In the genomic region with DNA sequence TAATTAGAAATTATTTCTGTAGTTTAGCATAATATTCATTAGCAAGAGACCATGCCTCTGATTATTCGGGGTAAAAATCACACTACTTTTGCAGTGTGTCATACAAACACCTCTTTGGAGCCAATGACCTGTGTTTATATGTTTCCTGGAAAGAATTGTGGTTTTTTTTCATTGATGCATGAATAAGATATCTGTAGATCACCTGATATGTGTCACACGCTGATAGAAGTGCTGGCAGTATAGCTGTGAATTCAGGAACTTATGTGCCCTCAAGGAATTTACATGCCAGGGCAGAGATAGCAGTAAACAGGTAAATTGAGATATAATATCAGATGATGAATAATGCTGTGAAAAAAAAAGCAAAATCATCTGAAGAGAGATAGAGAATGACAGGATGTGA, we compare ENCODE assay signal across 25 cellular contexts.
DNase-seq lines count a peak whose midpoint lies in the region; ATAC-seq and TF ChIP-seq lines count a peak whose summit lies in the region.
"Had no signal": no experiment of that assay in that cellular context is flagged by ENCODE, and none has a peak within 500 bp of the region (broad histone marks: within the 10 kb centered on the region; RNA-seq: fewer than 3 reads in every experiment).

No MANE protein-coding gene starts in this region.

- WGBS in H9 (ENCODE audit: extremely low coverage, insufficient read length, low lambda C conversion rate) = no CpG with 5 or more reads among the region's 2 CpGs

- no peak overlapping the region for H3K18ac ChIP-seq in H9 (ENCODE audit: insufficient read length, low read depth, low read length)

- no peak overlapping the region for H2AK5ac ChIP-seq in H9 (ENCODE audit: insufficient read length, low read length)

- H4K5ac ChIP-seq in H9 (ENCODE audit: insufficient read length, low read depth, low read length) = no peak overlapping the region

- H3K36me3 Mint-ChIP-seq in T-helper 1 cell treated with Interleukin-12 subunit alpha and Interleukin-12 subunit beta and Interleukin-4 antibody, amounts not matched to agents 30 μg/mL and 1 μg/mL, for 36 hours (ENCODE audit: low read depth) = peaks cover 2% of the 10 kb centered on the region
- peaks cover 11% of the 10 kb centered on the region for H3K36me3 Mint-ChIP-seq in activated naive CD4-positive, alpha-beta T cell treated with anti-CD3 and anti-CD28 coated beads, Interleukin-2, amount 50 U/mL, for 24 hours
- peaks cover 6% of the 10 kb centered on the region for H3K36me3 Mint-ChIP-seq in activated naive CD8-positive, alpha-beta T cell treated with anti-CD3 and anti-CD28 coated beads for 36 hours
- H3K36me3 Mint-ChIP-seq in memory B cell (peaks cover 14% of the 10 kb centered on the region), H9 (ENCODE audit: insufficient read depth in 1 of 3, low read depth in 3 of 3) (no peaks in the 10 kb centered on the region; a peak in 1 of 7 replicates)

- no peaks in the 10 kb centered on the region for H3K9me3 Mint-ChIP-seq in T-helper 1 cell treated with Interleukin-12 subunit alpha and Interleukin-12 subunit beta and Interleukin-4 antibody, amounts not matched to agents 30 μg/mL and 1 μg/mL, for 36 hours
- H3K9me3 Mint-ChIP-seq in activated naive CD4-positive, alpha-beta T cell treated with anti-CD3 and anti-CD28 coated beads, Interleukin-2, amount 50 U/mL, for 24 hours = no peaks in the 10 kb centered on the region
- no peaks in the 10 kb centered on the region for H3K9me3 Mint-ChIP-seq in activated naive CD8-positive, alpha-beta T cell treated with anti-CD3 and anti-CD28 coated beads for 36 hours
- no peaks in the 10 kb centered on the region for H3K9me3 Mint-ChIP-seq in memory B cell
- no peaks in the 10 kb centered on the region for H3K9me3 Mint-ChIP-seq in H9
- H3K9me3 Mint-ChIP-seq: CD4-positive, alpha-beta memory T cell had no signal

- H3K14ac ChIP-seq in H9 (ENCODE audit: insufficient read depth, low read length) = no peak overlapping the region

- H2BK20ac ChIP-seq in H9 (ENCODE audit: low read depth, low read length, poor library complexity, severe bottlenecking) = no peak overlapping the region

- H2BK12ac ChIP-seq in H9 (ENCODE audit: insufficient read length, low read depth, low read length) = no peak overlapping the region

- H3K27ac ChIP-seq in H9 (ENCODE audit: insufficient read length, low read depth, low read length) = no peak overlapping the region
- H3K27ac ChIP-seq: 22Rv1, BLaER1, HL-60 had no signal

- peaks cover 4% of the 10 kb centered on the region for H3K4me1 Mint-ChIP-seq in T-helper 1 cell treated with Interleukin-12 subunit alpha and Interleukin-12 subunit beta and Interleukin-4 antibody, amounts not matched to agents 30 μg/mL and 1 μg/mL, for 36 hours (ENCODE audit: low read depth)
- H3K4me1 Mint-ChIP-seq in activated naive CD4-positive, alpha-beta T cell treated with anti-CD3 and anti-CD28 coated beads, Interleukin-2, amount 50 U/mL, for 24 hours = no peaks in the 10 kb centered on the region
- H3K4me1 Mint-ChIP-seq in activated naive CD8-positive, alpha-beta T cell treated with anti-CD3 and anti-CD28 coated beads for 36 hours = peaks cover 7% of the 10 kb centered on the region
- H3K4me1 Mint-ChIP-seq in memory B cell = peaks cover 5% of the 10 kb centered on the region
- H3K4me1 Mint-ChIP-seq in H9 = peaks cover 4 to 10% of the 10 kb centered on the region in 2 experiments

- no peaks in the 10 kb centered on the region for H3K79me2 ChIP-seq in H9 (ENCODE audit: insufficient read depth, low read length)

- no peak for TF ChIP-seq CTCF in mucosa of descending colon (IDR thresholded peaks at IDR 0.05)
- no peak for TF ChIP-seq CTCF in H9 (conservative IDR thresholded peaks at IDR 0.05)

- H3K4me3 Mint-ChIP-seq in T-helper 1 cell treated with Interleukin-12 subunit alpha and Interleukin-12 subunit beta and Interleukin-4 antibody, amounts not matched to agents 30 μg/mL and 1 μg/mL, for 36 hours = no peak overlapping the region
- H3K4me3 Mint-ChIP-seq in activated naive CD4-positive, alpha-beta T cell treated with anti-CD3 and anti-CD28 coated beads, Interleukin-2, amount 50 U/mL, for 24 hours = no peak overlapping the region
- H3K4me3 Mint-ChIP-seq in activated naive CD8-positive, alpha-beta T cell treated with anti-CD3 and anti-CD28 coated beads for 36 hours = no peak overlapping the region
- H3K4me3 Mint-ChIP-seq in memory B cell = no peak overlapping the region
- H3K4me3 Mint-ChIP-seq in H9 = no peak overlapping the region
- H3K4me3 Mint-ChIP-seq: CD4-positive, alpha-beta memory T cell had no signal

- H3K4me2 ChIP-seq in H9 (ENCODE audit: insufficient read depth, insufficient read length, low read length) = no peak overlapping the region
- H3K4me2 ChIP-seq: BLaER1 had no signal

- H3K4ac ChIP-seq in H9 (ENCODE audit: low read depth, low read length) = no peak overlapping the region

- intact Hi-C loops in mucosa of descending colon (cut with DNase I, micrococcal nuclease) = no loop called here

- H4K20me1 ChIP-seq in H9 (ENCODE audit: control insufficient read depth, insufficient read depth, insufficient read length) = no peaks in the 10 kb centered on the region
- H4K20me1 ChIP-seq: BLaER1 had no signal

- no peaks in the 10 kb centered on the region for H3K36me3 ChIP-seq in mucosa of descending colon (ENCODE audit: low read depth)
- H3K36me3 ChIP-seq: BLaER1, HAP-1 had no signal

- DNase-seq in T-helper 1 cell (no peak), memory B cell (ENCODE audit: low spot score in 2 of 2) (no peak), mucosa of descending colon (no peak), H9 (no peak)
- DNase-seq in activated naive CD4-positive, alpha-beta T cell (lab: John Stamatoyannopoulos, UW) = no peak
- DNase-seq in activated naive CD8-positive, alpha-beta T cell treated with anti-CD3 and anti-CD28 coated beads for 36 hours = no peak
- DNase-seq: ACHN; Calu3; CD4-positive, alpha-beta memory T cell; DMS153; KG1; MV-4-11; NCI-H1105 treated with DMSO at 0.1 percent for 48 hours; NCI-H2081; NCI-H2171; NCI-H345; NCI-H524 treated with DMSO at 0.1 percent for 48 hours; NCI-H82 had no signal

- H2AFZ ChIP-seq in H9 (ENCODE audit: low read length) = no peak overlapping the region

- H3K79me1 ChIP-seq in H9 (ENCODE audit: insufficient read depth, low read depth, low read length, poor library complexity, severe bottlenecking) = no peaks in the 10 kb centered on the region

- H3K27me3 Mint-ChIP-seq in T-helper 1 cell treated with Interleukin-12 subunit alpha and Interleukin-12 subunit beta and Interleukin-4 antibody, amounts not matched to agents 30 μg/mL and 1 μg/mL, for 36 hours (ENCODE audit: low read depth) = no peaks in the 10 kb centered on the region
- no peaks in the 10 kb centered on the region for H3K27me3 Mint-ChIP-seq in activated naive CD4-positive, alpha-beta T cell treated with anti-CD3 and anti-CD28 coated beads, Interleukin-2, amount 50 U/mL, for 24 hours
- no peaks in the 10 kb centered on the region for H3K27me3 Mint-ChIP-seq in activated naive CD8-positive, alpha-beta T cell treated with anti-CD3 and anti-CD28 coated beads for 36 hours
- H3K27me3 Mint-ChIP-seq in memory B cell (no peaks in the 10 kb centered on the region), H9 (ENCODE audit: low read depth) (no peaks in the 10 kb centered on the region)
- H3K27me3 Mint-ChIP-seq: CD4-positive, alpha-beta memory T cell had no signal

- H3K9ac ChIP-seq in H9 (ENCODE audit: extremely low read depth, insufficient read length, low read length) = no peak overlapping the region
- H3K9ac ChIP-seq: BLaER1 had no signal

- H2BK5ac ChIP-seq in H9 (ENCODE audit: insufficient read length, low read length) = no peak overlapping the region

- no peak for ATAC-seq in memory B cell (ENCODE audit: low read depth)
- ATAC-seq in mucosa of descending colon = no peak
- ATAC-seq: Panc1 had no signal

- H3T11ph ChIP-seq in H9 (ENCODE audit: low read length) = no peak overlapping the region

- H3K4me3 ChIP-seq in mucosa of descending colon = no peak overlapping the region
- H3K4me3 ChIP-seq: BLaER1, HAP-1 had no signal

- no peaks in the 10 kb centered on the region for H3K27me3 ChIP-seq in H9 (ENCODE audit: insufficient read depth, low read length)
- H3K27me3 ChIP-seq: BLaER1 had no signal

- no peak overlapping the region for H3K23ac ChIP-seq in H9 (ENCODE audit: insufficient read length, low read depth, low read length)

- peak overlapping the region; percentile 3 for H3K27ac Mint-ChIP-seq in T-helper 1 cell treated with Interleukin-12 subunit alpha and Interleukin-12 subunit beta and Interleukin-4 antibody, amounts not matched to agents 30 μg/mL and 1 μg/mL, for 36 hours
- peak overlapping the region; percentile 3 for H3K27ac Mint-ChIP-seq in activated naive CD4-positive, alpha-beta T cell treated with anti-CD3 and anti-CD28 coated beads, Interleukin-2, amount 50 U/mL, for 24 hours
- peak overlapping the region; percentile 78 for H3K27ac Mint-ChIP-seq in activated naive CD8-positive, alpha-beta T cell treated with anti-CD3 and anti-CD28 coated beads for 36 hours
- H3K27ac Mint-ChIP-seq in memory B cell (peak overlapping the region; percentile 29), H9 (no peak overlapping the region)

- H3K9me3 ChIP-seq in mucosa of descending colon (no peaks in the 10 kb centered on the region), H9 (ENCODE audit: control insufficient read depth, low read depth, low read length) (no peaks in the 10 kb centered on the region)
- H3K9me3 ChIP-seq: BLaER1, HAP-1 had no signal

- no peak overlapping the region for H2BK15ac ChIP-seq in H9 (ENCODE audit: low read depth, low read length)

- H3K23me2 ChIP-seq in H9 (ENCODE audit: insufficient read length, low read depth, low read length, poor library complexity, severe bottlenecking) = no peaks in the 10 kb centered on the region

- H3K56ac ChIP-seq in H9 (ENCODE audit: insufficient read length, low read depth, low read length) = no peak overlapping the region

- H2BK120ac ChIP-seq in H9 (ENCODE audit: low read depth, low read length, poor library complexity, severe bottlenecking) = no peak overlapping the region

- H3K4me1 ChIP-seq in mucosa of descending colon (ENCODE audit: low read depth) (no peaks in the 10 kb centered on the region), H9 (ENCODE audit: insufficient read depth, low read length) (no peaks in the 10 kb centered on the region)
- H3K4me1 ChIP-seq: BLaER1, HAP-1 had no signal

- H4K91ac ChIP-seq in H9 (ENCODE audit: insufficient read length, low read depth, low read length) = no peak overlapping the region

- H4K8ac ChIP-seq in H9 (replicated peaks; ENCODE audit: insufficient read length, low read depth, low read length) = no peak overlapping the region

Comparison
In these comparisons a context has a peak if more than half of its experiments do, and no peak if none do; other contexts are left out.
1. H3K27ac Mint-ChIP-seq: peak in T-helper 1 cell treated with Interleukin-12 subunit alpha and Interleukin-12 subunit beta and Interleukin-4 antibody, amounts not matched to agents 30 μg/mL and 1 μg/mL, for 36 hours (single experiment), activated naive CD4-positive, alpha-beta T cell treated with anti-CD3 and anti-CD28 coated beads, Interleukin-2, amount 50 U/mL, for 24 hours (single experiment), activated naive CD8-positive, alpha-beta T cell treated with anti-CD3 and anti-CD28 coated beads for 36 hours (single experiment) and memory B cell (single experiment); none in H9 (0 of 3).